ENCODE assay signal across 28 cellular contexts in the genomic region with DNA sequence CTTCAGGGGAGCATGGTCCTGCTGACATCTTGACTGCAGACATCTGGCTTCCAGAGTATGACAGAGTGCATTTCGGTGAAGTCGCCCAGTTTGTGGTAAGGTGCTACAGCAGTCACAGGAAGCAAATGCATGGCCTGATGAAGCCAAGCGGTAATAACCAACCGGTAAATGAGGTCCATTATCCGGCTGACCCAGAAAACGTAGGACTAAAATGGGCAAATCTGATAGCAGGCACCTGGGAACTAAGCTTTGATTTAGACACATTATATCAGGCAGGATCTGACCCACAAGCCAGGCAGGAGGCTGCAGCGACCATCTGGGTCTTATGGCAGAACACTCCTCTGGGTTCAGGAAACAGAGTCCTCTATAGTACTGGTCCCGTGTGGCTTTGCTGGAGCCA.
"Had no signal": no experiment of that assay in that cellular context is flagged by ENCODE, and none has a peak within 500 bp of the region (broad histone marks: within the 10 kb centered on the region; RNA-seq: fewer than 3 reads in every experiment).

No MANE protein-coding gene starts in this region.

- H3K4me1 ChIP-seq: ascending aorta, breast epithelium, foreskin keratinocyte, heart left ventricle had no signal

- H3K36me3 ChIP-seq: ascending aorta, breast epithelium, esophagus muscularis mucosa, gastrocnemius medialis, heart left ventricle, WERI-Rb-1 had no signal

- H3K4me3 ChIP-seq: ascending aorta, breast epithelium, coronary artery, esophagus muscularis mucosa, gastrocnemius medialis, heart left ventricle had no signal

- H3K9me3 ChIP-seq: ascending aorta, breast epithelium, esophagus muscularis mucosa, gastrocnemius medialis, heart left ventricle had no signal

- H3K27ac ChIP-seq: ascending aorta, breast epithelium, coronary artery, esophagus muscularis mucosa, foreskin keratinocyte, gastrocnemius medialis, heart left ventricle, WERI-Rb-1 had no signal

- H3K27me3 ChIP-seq: ascending aorta, breast epithelium, esophagus muscularis mucosa, gastrocnemius medialis, heart left ventricle had no signal

- DNase-seq: activated B cell treated with CpG ODN at 0.5 μM for 24 hours; activated CD4-positive, alpha-beta memory T cell treated with anti-CD3 and anti-CD28 coated beads, Interleukin-2, amount 10 ng/mL, durations not matched to agents 7 days and 5 days; activated CD4-positive, alpha-beta T cell treated with anti-CD3 and anti-CD28 coated beads for 48 hours; activated CD4-positive, alpha-beta T cell treated with anti-CD3 and anti-CD28 coated beads, Interleukin-2, amount 50 U/mL, for 4 hours; activated CD8-positive, alpha-beta memory T cell treated with anti-CD3 and anti-CD28 coated beads, Interleukin-2, amount 50 U/mL, for 48 hours; activated gamma-delta T cell; activated naive CD4-positive, alpha-beta T cell; activated naive CD4-positive, alpha-beta T cell treated with anti-CD3 and anti-CD28 coated beads, Interleukin-2, amount 10 ng/mL, durations not matched to agents 7 days and 5 days; activated naive CD8-positive, alpha-beta T cell treated with anti-CD3 and anti-CD28 coated beads, Interleukin-2, amount 10 ng/mL, durations not matched to agents 7 days and 5 days; activated T-cell treated with anti-CD3 and anti-CD28 coated beads for 4 hours; activated T-cell treated with anti-CD3 and anti-CD28 coated beads, Interleukin-2, amount 50 U/mL, for 24 hours; activated T-cell treated with anti-CD3 and anti-CD28 coated beads, Interleukin-2, amount 50 U/mL, for 72 hours; dermis blood vessel endothelial cell; effector CD4-positive, alpha-beta T cell; effector memory CD8-positive, alpha-beta T cell; erythroblast; foreskin keratinocyte; gastrocnemius medialis; glutamatergic neuron; heart left ventricle; T1000; WERI-Rb-1 had no signal

- ATAC-seq: activated CD4-positive, CD25-positive, alpha-beta regulatory T cell treated with anti-CD3 and anti-CD28 coated beads, Interleukin-2, amount 50 U/mL, for 24 hours; activated naive CD4-positive, alpha-beta T cell treated with anti-CD3 and anti-CD28 coated beads, Interleukin-2, amount 50 U/mL, for 72 hours; activated T-cell treated with anti-CD3 and anti-CD28 coated beads, Interleukin-2, amount 50 U/mL, for 72 hours; effector memory CD8-positive, alpha-beta T cell; foreskin keratinocyte; gastrocnemius medialis; heart left ventricle had no signal
